ENCODE assay signal across 10 cellular contexts in the genomic region with DNA sequence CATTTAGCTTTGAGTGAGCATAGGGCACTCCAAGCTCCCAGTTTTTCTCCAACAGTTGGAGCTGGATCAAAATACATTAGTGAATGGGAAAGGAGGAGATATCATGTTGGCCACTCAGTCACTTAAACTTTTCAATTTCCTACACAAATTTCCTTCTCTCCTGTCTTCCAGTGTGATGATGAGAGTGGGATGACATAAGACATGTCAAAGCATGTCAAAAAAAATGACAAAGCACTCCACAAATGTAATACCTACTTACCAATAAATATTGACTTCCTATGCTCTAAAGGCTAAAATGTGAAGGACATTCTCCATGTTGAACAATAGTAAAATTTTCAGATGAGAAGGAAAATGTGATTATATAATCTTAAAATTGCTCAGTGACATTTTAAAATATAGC. TPM values are rescaled to one million over a fixed set of nuclear protein-coding genes. Genes with fewer than 3 reads are reported as not detected.
"Had no signal": no experiment of that assay in that cellular context is flagged by ENCODE, and none has a peak within 500 bp of the region (broad histone marks: within the 10 kb centered on the region; RNA-seq: fewer than 3 reads in every experiment).

No MANE protein-coding gene starts in this region.

- H3K4me3 Mint-ChIP-seq: GM23338, H9 had no signal

- H3K4me3 ChIP-seq: GM23338, K562 had no signal

- H2AFZ ChIP-seq: GM23338 had no signal

- FAIRE-seq: H1, H54, HTR-8/SVneo, K562 had no signal

- H3K27ac Mint-ChIP-seq: GM23338, H9 had no signal

- H3K4me2 ChIP-seq: GM23338 had no signal

- ATAC-seq: GM23338, K562 had no signal

- H3K9me3 Mint-ChIP-seq: GM23338, H9 had no signal

- DNase-seq: H9, HCEC 1CT, IMR-90, KG1 had no signal

RNA-seq across cellular contexts. Expression of a gene that starts 1.5 kb away (rescaled TPM):
- total RNA-seq: H9, HT-29, K562 had no signal
- polyA plus RNA-seq: K562 had no signal
